18 cellular contexts compared by ENCODE assay signal in genomic region chr17:16866436-16866835, GRCh38.
DNase-seq lines count a peak whose midpoint lies in the region; ATAC-seq and TF ChIP-seq lines count a peak whose summit lies in the region.
"Had no signal": no experiment of that assay in that cellular context is flagged by ENCODE, and none has a peak within 500 bp of the region (broad histone marks: within the 10 kb centered on the region; RNA-seq: fewer than 3 reads in every experiment).

No MANE protein-coding gene starts in this region.

- H3K27ac Mint-ChIP-seq in Calu3 (ENCODE audit: unreplicated experiment): peak overlapping the region; percentile 85

- H3K4me1 ChIP-seq in PC-9 (replicated peaks; ENCODE audit: insufficient read depth): peaks cover 45% of the 10 kb centered on the region
- H3K4me1 ChIP-seq: Peyer's patch had no signal

- intact Hi-C loops in Calu3 (cut with micrococcal nuclease; ENCODE audit: unreplicated experiment) (no loop called here), PC-9 (cut with micrococcal nuclease; ENCODE audit: unreplicated experiment) (no loop called here)

- peaks cover 12% of the 10 kb centered on the region for H3K4me1 Mint-ChIP-seq in Calu3 (ENCODE audit: low read depth, unreplicated experiment)
- H3K4me1 Mint-ChIP-seq: CD4-positive, alpha-beta memory T cell had no signal

- H3K4me3 ChIP-seq in PC-9: no peak overlapping the region
- H3K4me3 ChIP-seq: Peyer's patch had no signal

- POLR2A ChIA-PET in PC-9 (lab: Charles Lee; ENCODE audit: unreplicated experiment): interaction anchor here (0.6 kb wide), 1 partner anchor 67 kb away, joined by 5 read pairs; no protein-coding TSS in a partner anchor

- H2AFZ ChIP-seq in PC-9: no peak overlapping the region

- H3K4me3 Mint-ChIP-seq in Calu3 (ENCODE audit: low read depth, unreplicated experiment): no peak overlapping the region
- H3K4me3 Mint-ChIP-seq: CD4-positive, alpha-beta memory T cell had no signal

- H3K9me3 ChIP-seq in PC-9 (ENCODE audit: insufficient read depth, low read depth): no peaks in the 10 kb centered on the region
- H3K9me3 ChIP-seq: Peyer's patch, SK-N-SH had no signal

- CTCF ChIA-PET in Calu3 (lab: Charles Lee): no interaction called here
- CTCF ChIA-PET in PC-9 (lab: Charles Lee): no interaction called here

- H3K79me2 ChIP-seq in PC-9 (ENCODE audit: low read depth): no peaks in the 10 kb centered on the region

- ATAC-seq in GM18867 (IDR thresholded peaks at IDR 0.05; ENCODE audit: unreplicated experiment): no peak

- peak overlapping the region; percentile 62 for H3K4me2 ChIP-seq in PC-9
- H3K4me2 ChIP-seq: KMS-11, SK-N-SH had no signal

- H4K20me1 ChIP-seq in PC-9 (ENCODE audit: insufficient read depth): no peaks in the 10 kb centered on the region

- H3K36me3 Mint-ChIP-seq in Calu3 (ENCODE audit: insufficient read depth, unreplicated experiment): peaks cover 5% of the 10 kb centered on the region
- H3K36me3 Mint-ChIP-seq: CD4-positive, alpha-beta memory T cell had no signal

- no peaks in the 10 kb centered on the region for H3K36me3 ChIP-seq in PC-9 (ENCODE audit: low read depth)
- H3K36me3 ChIP-seq: Peyer's patch had no signal

- H3K9me3 Mint-ChIP-seq in Calu3 (ENCODE audit: low read depth, unreplicated experiment): no peaks in the 10 kb centered on the region

- no peaks in the 10 kb centered on the region for H3K27me3 Mint-ChIP-seq in Calu3 (ENCODE audit: unreplicated experiment)

- BruUV-seq in Calu3 (replicated peaks; lab: Mats Ljungman, UMichigan) (no TSS peak), PC-9 (replicated peaks; lab: Mats Ljungman, UMichigan) (no TSS peak)

- peaks cover 15% of the 10 kb centered on the region for H3F3A ChIP-seq in PC-9 (ENCODE audit: insufficient read depth, low read depth)

- H3K27ac ChIP-seq in PC-9: peak overlapping the region; percentile 90
- H3K27ac ChIP-seq: KMS-11, Peyer's patch had no signal

- DNase-seq in A172 (ENCODE audit: low spot score): peak; percentile 16
- DNase-seq in Calu3: no peak
- no peak for DNase-seq in PC-9
- peak; percentile 53 for DNase-seq in mesenteric fat pad (ENCODE audit: low spot score)
- DNase-seq in NOMO-1 treated with dmso at 0.1 percent for 144 hours (lab: John Stamatoyannopoulos, UW; ENCODE audit: unreplicated experiment): no peak
- no peak for DNase-seq in ureter (ENCODE audit: low spot score)
- DNase-seq: CD4-positive, alpha-beta memory T cell; DMS79 treated with DMSO at 0.1 percent for 48 hours; GF-D8; GOT3; NCI-H1092; NCI-H1694; NCI-H510A treated with DMSO at 0.1 percent for 48 hours; Right ventricle myocardium superior; SK-N-SH had no signal

- no peaks in the 10 kb centered on the region for H3K9me2 ChIP-seq in PC-9 (ENCODE audit: insufficient read depth)
- H3K9me2 ChIP-seq: SK-N-SH had no signal

- no peak for TF ChIP-seq CTCF in Calu3 (IDR thresholded peaks at IDR 0.05; ENCODE audit: unreplicated experiment)
- no peak for TF ChIP-seq CTCF in PC-9 (conservative IDR thresholded peaks at IDR 0.05)

- H3K27me3 ChIP-seq in PC-9 (ENCODE audit: insufficient read depth, low read depth): no peaks in the 10 kb centered on the region
- H3K27me3 ChIP-seq: Peyer's patch had no signal

Comparison
In these comparisons a context has a peak if more than half of its experiments do, and no peak if none do; other contexts are left out.
1. DNase-seq: peak in A172 (single experiment) and mesenteric fat pad (single experiment); none in Calu3 (single experiment), PC-9 (0 of 2), NOMO-1 treated with dmso at 0.1 percent for 144 hours (single experiment) and ureter (single experiment).